In genomic region chr5:76690704-76691469, GRCh38 we compare ENCODE assay signal across 11 cellular contexts. TPM values are rescaled to one million over a fixed set of nuclear protein-coding genes. Genes with fewer than 3 reads are reported as not detected.
DNase-seq lines count a peak whose midpoint lies in the region; ATAC-seq, FAIRE-seq and TF ChIP-seq lines count a peak whose summit lies in the region.
"Had no signal": no experiment of that assay in that cellular context is flagged by ENCODE, and none has a peak within 500 bp of the region (broad histone marks: within the 10 kb centered on the region; RNA-seq: fewer than 3 reads in every experiment).

No MANE protein-coding gene starts in this region.

- H3K4me1 Mint-ChIP-seq in activated T-cell treated with anti-CD3 and anti-CD28 coated beads, Interleukin-2, amount 50 U/mL, for 72 hours (ENCODE audit: low read depth): peaks cover 23% of the 10 kb centered on the region
- H3K4me1 Mint-ChIP-seq in activated T-cell treated with anti-CD3 and anti-CD28 coated beads, Interleukin-2, amount 50 U/mL, for 4 hours (ENCODE audit: low read depth): peaks cover 11% of the 10 kb centered on the region

- no peak for TF ChIP-seq CTCF in bronchial epithelial cell (IDR thresholded peaks at IDR 0.05; ENCODE audit: insufficient read depth, low read length, severe bottlenecking)
- no peak for TF ChIP-seq CTCF in left lung (IDR thresholded peaks at IDR 0.05)
- no peak for TF ChIP-seq CTCF in transverse colon (IDR thresholded peaks at IDR 0.05)

- TF ChIP-seq EP300 in transverse colon (IDR thresholded peaks at IDR 0.05; ENCODE audit: low read depth): no peak

- H3K27me3 ChIP-seq in bronchial epithelial cell (ENCODE audit: control insufficient read depth, insufficient read depth, low read length) (no peaks in the 10 kb centered on the region), left lung (no peaks in the 10 kb centered on the region), transverse colon (no peaks in the 10 kb centered on the region)
- H3K27me3 ChIP-seq: ovary had no signal

- H3K27ac ChIP-seq in left lung (peak overlapping the region; percentile 6 to 18), transverse colon (peak overlapping the region; percentile 61 to 78 (median 70))
- H3K27ac ChIP-seq: ovary had no signal

- ATAC-seq in activated T-cell treated with anti-CD3 and anti-CD28 coated beads, Interleukin-2, amount 50 U/mL, for 72 hours (replicated peaks in 1 of 2): no peak
- ATAC-seq in activated T-cell treated with anti-CD3 and anti-CD28 coated beads, Interleukin-2, amount 50 U/mL, for 4 hours: no peak
- ATAC-seq in left lung (no peak), HG03095 (IDR thresholded peaks at IDR 0.05; ENCODE audit: unreplicated experiment) (no peak)

- H3K4me1 ChIP-seq in left lung (peaks cover 10 to 12% of the 10 kb centered on the region in 2 donors), transverse colon (peaks cover 0 to 19% (median 16%) of the 10 kb centered on the region in 4 donors)
- H3K4me1 ChIP-seq: BE2C had no signal

- peak overlapping the region; percentile 89 for H3K27ac Mint-ChIP-seq in activated T-cell treated with anti-CD3 and anti-CD28 coated beads, Interleukin-2, amount 50 U/mL, for 72 hours

- TF ChIP-seq POLR2A in transverse colon (IDR thresholded peaks at IDR 0.05): no peak

- no peaks in the 10 kb centered on the region for H3K36me3 ChIP-seq in bronchial epithelial cell (ENCODE audit: control insufficient read depth, insufficient read depth, low read length)
- peaks cover 0 to 12% of the 10 kb centered on the region in 2 donors for H3K36me3 ChIP-seq in left lung
- peaks cover 0 to 7% (median 0%) of the 10 kb centered on the region in 4 donors for H3K36me3 ChIP-seq in transverse colon
- H3K36me3 ChIP-seq: BE2C, ovary had no signal

- H3K27me3 Mint-ChIP-seq in activated T-cell treated with anti-CD3 and anti-CD28 coated beads, Interleukin-2, amount 50 U/mL, for 72 hours (ENCODE audit: low read depth): no peaks in the 10 kb centered on the region
- H3K27me3 Mint-ChIP-seq in activated T-cell treated with anti-CD3 and anti-CD28 coated beads, Interleukin-2, amount 50 U/mL, for 4 hours (ENCODE audit: low read depth): no peaks in the 10 kb centered on the region

- 59 to 64% methylated on average over 3 to 7 of the region's 7 CpGs for WGBS in transverse colon (ENCODE audit: low coverage in 1 of 2), 2 donors

- in situ Hi-C loops in transverse colon (cut with MboI; ENCODE audit: low pct_ligation_motif_present in 1 of 4, low pct_unique_long_range_greater_than_20kb in 1 of 4, low sequenced_read_pairs in 3 of 4): no loop called here

- no peaks in the 10 kb centered on the region for H3K9me3 Mint-ChIP-seq in activated T-cell treated with anti-CD3 and anti-CD28 coated beads, Interleukin-2, amount 50 U/mL, for 72 hours
- H3K9me3 Mint-ChIP-seq in activated T-cell treated with anti-CD3 and anti-CD28 coated beads, Interleukin-2, amount 50 U/mL, for 4 hours: no peaks in the 10 kb centered on the region

- H3K4me3 ChIP-seq in bronchial epithelial cell (ENCODE audit: low read depth, low read length) (no peak overlapping the region), left lung (no peak overlapping the region), transverse colon (no peak overlapping the region)
- H3K4me3 ChIP-seq: ovary had no signal

- H3K4me3 Mint-ChIP-seq in activated T-cell treated with anti-CD3 and anti-CD28 coated beads, Interleukin-2, amount 50 U/mL, for 72 hours: peak overlapping the region; percentile 39 to 51
- no peak overlapping the region for H3K4me3 Mint-ChIP-seq in activated T-cell treated with anti-CD3 and anti-CD28 coated beads, Interleukin-2, amount 50 U/mL, for 4 hours

- peak; percentile 79 for FAIRE-seq in bronchial epithelial cell (lab: Jason Lieb, UNC)

- DNase-seq in activated T-cell treated with anti-CD3 and anti-CD28 coated beads, Interleukin-2, amount 50 U/mL, for 72 hours: no peak
- DNase-seq in activated T-cell treated with anti-CD3 and anti-CD28 coated beads, Interleukin-2, amount 50 U/mL, for 4 hours: no peak
- peak; percentile 50 for DNase-seq in bronchial epithelial cell (ENCODE audit: low read depth)
- DNase-seq in left lung: no peak
- peak; percentile 11 for DNase-seq in transverse colon
- DNase-seq in mesenteric fat pad (ENCODE audit: low spot score): no peak
- DNase-seq in NCI-H128 (lab: John Stamatoyannopoulos, UW; ENCODE audit: unreplicated experiment): no peak
- DNase-seq: anterior cingulate cortex, BE2C, ovary had no signal

- intact Hi-C loops in left lung (cut with DNase I): no loop called here
- intact Hi-C loops in transverse colon (cut with DNase I; ENCODE audit: low total_unique reads): no loop called here

- H3K36me3 Mint-ChIP-seq in activated T-cell treated with anti-CD3 and anti-CD28 coated beads, Interleukin-2, amount 50 U/mL, for 72 hours (ENCODE audit: insufficient read depth in 2 of 2): peaks cover 2 to 13% of the 10 kb centered on the region in 2 donors
- H3K36me3 Mint-ChIP-seq in activated T-cell treated with anti-CD3 and anti-CD28 coated beads, Interleukin-2, amount 50 U/mL, for 4 hours (ENCODE audit: insufficient read depth): peaks cover 41% of the 10 kb centered on the region

- H3K9me3 ChIP-seq in left lung (no peaks in the 10 kb centered on the region), transverse colon (no peaks in the 10 kb centered on the region)
- H3K9me3 ChIP-seq: BE2C, ovary had no signal

RNA-seq across cellular contexts. Expression of gene F2R, which starts 25.0 kb away (rescaled TPM):
- 10 to 100 TPM in 1 of 2 donors, 1 to 10 TPM in 1; 4.5 to 10.6 TPM for total RNA-seq in activated T-cell treated with anti-CD3 and anti-CD28 coated beads, Interleukin-2, amount 50 U/mL, for 72 hours
- 1 to 10 TPM; 1.4 to 5.6 (median 4.3) TPM for total RNA-seq in activated T-cell treated with anti-CD3 and anti-CD28 coated beads, Interleukin-2, amount 50 U/mL, for 4 hours
- total RNA-seq in bronchial epithelial cell: 2.0 and 12.1 TPM in 2 replicates
- total RNA-seq in left lung: 10 to 100 TPM; 21.2 to 29.4 TPM
- total RNA-seq in transverse colon: 10 to 100 TPM in 1 of 4 donors, 1 to 10 TPM in 2, under 1 TPM in 1; 0.75 to 10.7 (median 6.8) TPM
- 4.9 TPM for total RNA-seq in mesenteric fat pad

Comparison
In these comparisons a context has a peak if more than half of its experiments do, and no peak if none do; other contexts are left out.
1. DNase-seq: peak in bronchial epithelial cell (single experiment) and transverse colon (single experiment); none in activated T-cell treated with anti-CD3 and anti-CD28 coated beads, Interleukin-2, amount 50 U/mL, for 72 hours (0 of 2), activated T-cell treated with anti-CD3 and anti-CD28 coated beads, Interleukin-2, amount 50 U/mL, for 4 hours (single experiment), left lung (0 of 2), mesenteric fat pad (single experiment) and NCI-H128 (single experiment).